ENCODE assay signal across 21 cellular contexts in the genomic region with DNA sequence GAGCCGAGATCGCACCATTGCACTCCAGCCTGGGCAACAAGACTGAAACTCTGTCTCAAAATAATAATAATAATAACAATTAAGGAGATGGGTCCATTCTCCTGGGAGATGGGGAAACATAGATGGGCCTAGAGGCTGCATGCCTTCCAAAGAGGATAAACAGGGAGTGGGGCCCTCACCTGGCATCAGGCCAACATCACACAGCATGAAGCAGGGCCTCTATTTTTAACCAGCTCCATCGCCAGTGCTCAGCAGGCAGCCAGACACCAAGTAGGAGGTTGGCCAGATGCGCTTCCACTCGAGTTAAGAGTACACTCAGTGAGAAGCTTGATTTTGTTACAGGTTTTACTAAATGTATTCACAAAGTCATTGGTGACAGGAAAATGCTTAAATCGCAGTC.
DNase-seq lines count a peak whose midpoint lies in the region; TF ChIP-seq lines count a peak whose summit lies in the region.
"Had no signal": no experiment of that assay in that cellular context is flagged by ENCODE, and none has a peak within 500 bp of the region (broad histone marks: within the 10 kb centered on the region; RNA-seq: fewer than 3 reads in every experiment).

No MANE protein-coding gene starts in this region.

- H3K27me3 Mint-ChIP-seq in endodermal cell (ENCODE audit: insufficient read depth), result peaks cover 70% of the 10 kb centered on the region

- peak overlapping the region; percentile 3 for H3K4me3 ChIP-seq in A673 (ENCODE audit: low read depth, low read length, poor library complexity, severe bottlenecking)
- no peak overlapping the region for H3K4me3 ChIP-seq in endodermal cell (ENCODE audit: low read length)
- H3K4me3 ChIP-seq: GM12878, GM23248, HAP-1 had no signal

- no peaks in the 10 kb centered on the region for H3K36me3 ChIP-seq in A673 (ENCODE audit: insufficient read depth, low read length, poor library complexity, severe bottlenecking)
- H3K36me3 ChIP-seq in endodermal cell (ENCODE audit: control insufficient read depth, insufficient read depth, low read length), result no peaks in the 10 kb centered on the region
- H3K36me3 ChIP-seq: BE2C, HAP-1 had no signal

- H3K27ac ChIP-seq in A673 (ENCODE audit: low read depth, low read length, poor library complexity, severe bottlenecking) (peak overlapping the region; percentile 51), endodermal cell (ENCODE audit: low read depth, low read length) (no peak overlapping the region)
- H3K27ac ChIP-seq: GM23248 had no signal

- DNase-seq in NCI-H2227 (lab: John Stamatoyannopoulos, UW; ENCODE audit: unreplicated experiment) (peak; percentile 48), NCI-H2227 treated with DMSO at 0.1 percent for 48 hours (lab: John Stamatoyannopoulos, UW) (no peak), A673 (ENCODE audit: low spot score) (peak; percentile 87), NCI-H345 (lab: John Stamatoyannopoulos, UW) (peak; percentile 72), endodermal cell (peak; percentile 47), kidney glomerular epithelial cell (lab: John Stamatoyannopoulos, UW) (no peak), cerebellum (ENCODE audit: low spot score) (no peak)
- DNase-seq: ACHN; BE2C; C1 segment of cervical spinal cord; CD4-positive, CD25-positive, alpha-beta regulatory T cell; CD8-positive, alpha-beta memory T cell; COR-L47; DMS 273 treated with DMSO at 0.1 percent for 48 hours; DMS53; DND-41; EL; GM23248; HFFc6 had no signal

- no peak overlapping the region for H3K4me3 Mint-ChIP-seq in endodermal cell
- H3K4me3 Mint-ChIP-seq: CD4-positive, CD25-positive, alpha-beta regulatory T cell; CD8-positive, alpha-beta memory T cell; HFFc6 had no signal

- peaks cover 60% of the 10 kb centered on the region for H3K4me1 ChIP-seq in A673 (ENCODE audit: insufficient read depth, low read length, poor library complexity, severe bottlenecking)
- H3K4me1 ChIP-seq in endodermal cell (ENCODE audit: control insufficient read depth, insufficient read depth, low read length), result peaks cover 6% of the 10 kb centered on the region
- H3K4me1 ChIP-seq: BE2C, HAP-1 had no signal

- 94 to 96% methylated on average over 3 to 5 of the region's 6 CpGs for WGBS in endodermal cell (ENCODE audit: insufficient coverage in 1 of 2, insufficient read length in 1 of 2), 2 experiments

- H3K9me3 Mint-ChIP-seq in endodermal cell, result no peaks in the 10 kb centered on the region
- H3K9me3 Mint-ChIP-seq: CD4-positive, CD25-positive, alpha-beta regulatory T cell; CD8-positive, alpha-beta memory T cell had no signal

- no peak overlapping the region for H3K27ac Mint-ChIP-seq in endodermal cell
- H3K27ac Mint-ChIP-seq: CD8-positive, alpha-beta memory T cell; HFFc6 had no signal

- peaks cover 40% of the 10 kb centered on the region for H3K4me1 Mint-ChIP-seq in endodermal cell
- H3K4me1 Mint-ChIP-seq: CD8-positive, alpha-beta memory T cell had no signal

- POLR2A ChIA-PET in A673 (lab: Charles Lee; ENCODE audit: low non-redundant PET), result interaction anchor here (0.6 kb wide), 1 partner anchor 320 kb away, joined by 3 read pairs; no protein-coding TSS in a partner anchor

- H3K27me3 ChIP-seq in A673 (replicated peaks; ENCODE audit: insufficient read depth, low read depth, low read length, poor library complexity) (no peaks in the 10 kb centered on the region), endodermal cell (ENCODE audit: control insufficient read depth, insufficient read depth, low read length, poor library complexity, severe bottlenecking) (peaks cover 82% of the 10 kb centered on the region)
- H3K27me3 ChIP-seq: BE2C had no signal

- BruUV-seq in A673 (replicated peaks; lab: Mats Ljungman, UMichigan), result no TSS peak

- H3K9ac ChIP-seq in endodermal cell (ENCODE audit: extremely low read depth, low read length, poor library complexity, severe bottlenecking), result no peak overlapping the region
- H3K9ac ChIP-seq: GM23248 had no signal

- H3K9me3 ChIP-seq in A673 (ENCODE audit: low read depth, low read length, poor library complexity, severe bottlenecking) (no peaks in the 10 kb centered on the region), endodermal cell (ENCODE audit: control insufficient read depth, low read length) (no peaks in the 10 kb centered on the region)
- H3K9me3 ChIP-seq: BE2C, HAP-1 had no signal

- TF ChIP-seq CTCF in A673 (conservative IDR thresholded peaks at IDR 0.05; ENCODE audit: low read depth, low read length) (no peak), endodermal cell (conservative IDR thresholded peaks at IDR 0.05) (no peak)

- CTCF ChIA-PET in A673 (lab: Charles Lee), result no interaction called here

- no peaks in the 10 kb centered on the region for H3K36me3 Mint-ChIP-seq in endodermal cell (ENCODE audit: low read depth)
- H3K36me3 Mint-ChIP-seq: CD4-positive, CD25-positive, alpha-beta regulatory T cell; CD8-positive, alpha-beta memory T cell had no signal

- intact Hi-C loops in A673 (cut with micrococcal nuclease; ENCODE audit: unreplicated experiment), result loop anchor here (5.0 kb wide), 1 partner anchor 80 kb away; no protein-coding TSS in a partner anchor

Comparison
In these comparisons a context has a peak if more than half of its experiments do, and no peak if none do; other contexts are left out.
1. DNase-seq: peak in NCI-H2227 (single experiment), A673 (single experiment), NCI-H345 (single experiment) and endodermal cell (single experiment); none in NCI-H2227 treated with DMSO at 0.1 percent for 48 hours (single experiment), kidney glomerular epithelial cell (single experiment) and cerebellum (single experiment).